ENCODE assay signal across 1 cellular context in the genomic region with DNA sequence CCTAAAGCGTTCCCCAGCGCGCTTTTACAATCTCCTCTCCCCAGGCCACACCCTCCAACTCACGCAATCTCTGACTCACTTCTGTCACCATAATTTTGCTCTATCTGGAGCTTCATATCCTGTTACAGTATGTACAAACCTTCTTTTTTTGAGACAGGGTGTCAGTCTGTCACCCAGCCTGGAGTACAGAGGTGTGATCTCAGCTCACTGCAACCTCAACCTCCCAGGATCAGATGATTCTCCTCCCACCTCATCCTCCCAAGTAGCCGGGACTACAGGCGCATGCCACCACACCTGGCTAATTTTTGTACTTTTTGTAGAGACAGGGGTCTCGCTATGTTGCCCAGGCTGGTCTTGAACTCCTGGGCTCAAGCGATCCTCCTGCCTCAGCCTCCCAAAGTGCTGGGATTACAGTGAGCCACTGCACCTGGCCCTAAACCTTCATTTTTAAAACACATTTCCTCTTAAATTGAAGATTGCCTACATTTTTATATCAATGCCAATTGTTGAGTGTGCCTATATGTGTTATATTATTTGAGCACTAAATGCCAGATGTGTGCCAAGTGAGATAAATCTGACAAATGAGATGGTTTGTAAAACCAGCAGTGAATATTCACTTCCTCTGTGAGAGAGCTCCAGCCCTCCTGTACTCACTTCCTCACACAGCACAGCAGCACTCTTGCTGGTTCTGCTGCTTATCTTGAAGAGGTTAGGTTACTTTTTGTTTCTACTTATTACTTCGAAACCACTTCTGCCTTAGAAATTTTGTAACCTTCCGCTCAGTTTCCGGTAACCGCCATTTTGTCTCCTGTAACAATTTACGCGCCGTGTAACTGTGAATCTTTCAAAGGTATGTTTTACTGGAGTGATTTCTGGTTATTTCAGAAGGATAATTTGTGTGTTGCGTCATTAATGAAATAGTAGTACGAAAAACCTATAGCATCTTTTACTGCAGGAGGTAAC.
TF ChIP-seq lines count a peak whose summit lies in the region.

No MANE protein-coding gene starts in this region.

TF ChIP-seq in K562, 482 proteins besides CTCF, POLR2A, EP300 and RAD21 (continued from another document and continues in another):
- TF ChIP-seq PBX2 (CRISPR knock-in tag; IDR thresholded peaks at IDR 0.05; ENCODE audit: low read depth): no peak
- peak; percentile 78 for TF ChIP-seq PBX2 (tag; conservative IDR thresholded peaks at IDR 0.05; ENCODE audit: low read depth)
- TF ChIP-seq ETV1 (tag; conservative IDR thresholded peaks at IDR 0.05; ENCODE audit: low read depth): peak; percentile 88
- no peak for TF ChIP-seq DNMT1 (IDR thresholded peaks at IDR 0.05)
- peak; percentile 23; the same call in 1 of the 2 replicates for TF ChIP-seq CC2D1A (IDR thresholded peaks at IDR 0.05)
- TF ChIP-seq, protein P1, sequence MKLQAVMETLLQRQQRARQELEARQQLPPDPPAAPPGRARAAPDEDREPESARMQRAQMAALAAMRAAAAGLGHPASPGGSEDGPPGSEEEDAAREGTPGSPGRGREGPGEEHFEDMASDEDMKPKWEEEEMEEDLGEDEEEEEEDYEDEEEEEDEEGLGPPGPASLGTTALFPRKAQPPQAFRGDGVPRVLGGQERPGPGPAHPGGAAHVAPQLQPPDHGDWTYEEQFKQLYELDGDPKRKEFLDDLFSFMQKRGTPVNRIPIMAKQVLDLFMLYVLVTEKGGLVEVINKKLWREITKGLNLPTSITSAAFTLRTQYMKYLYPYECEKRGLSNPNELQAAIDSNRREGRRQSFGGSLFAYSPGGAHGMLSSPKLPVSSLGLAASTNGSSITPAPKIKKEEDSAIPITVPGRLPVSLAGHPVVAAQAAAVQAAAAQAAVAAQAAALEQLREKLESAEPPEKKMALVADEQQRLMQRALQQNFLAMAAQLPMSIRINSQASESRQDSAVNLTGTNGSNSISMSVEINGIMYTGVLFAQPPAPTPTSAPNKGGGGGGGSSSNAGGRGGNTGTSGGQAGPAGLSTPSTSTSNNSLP (IDR thresholded peaks at IDR 0.05; ENCODE audit: borderline replicate concordance, low read depth, low read length): peak; percentile 18; the same call in 1 of the 2 replicates
- TF ChIP-seq ZKSCAN3 (CRISPR knock-in tag; IDR thresholded peaks at IDR 0.05): no peak
- TF ChIP-seq, protein P2, sequence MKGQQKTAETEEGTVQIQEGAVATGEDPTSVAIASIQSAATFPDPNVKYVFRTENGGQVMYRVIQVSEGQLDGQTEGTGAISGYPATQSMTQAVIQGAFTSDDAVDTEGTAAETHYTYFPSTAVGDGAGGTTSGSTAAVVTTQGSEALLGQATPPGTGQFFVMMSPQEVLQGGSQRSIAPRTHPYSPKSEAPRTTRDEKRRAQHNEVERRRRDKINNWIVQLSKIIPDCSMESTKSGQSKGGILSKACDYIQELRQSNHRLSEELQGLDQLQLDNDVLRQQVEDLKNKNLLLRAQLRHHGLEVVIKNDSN (CRISPR knock-in tag; IDR thresholded peaks at IDR 0.05): no peak
- TF ChIP-seq CEBPG (CRISPR knock-in tag; IDR thresholded peaks at IDR 0.05): peak; percentile 97
- peak; percentile 58 to 92; a peak in 3 of 4 replicates for TF ChIP-seq CEBPG (tag; conservative IDR thresholded peaks at IDR 0.05 in 1 of 2, IDR thresholded peaks at IDR 0.05 in 1 of 2)
- TF ChIP-seq, protein P3, sequence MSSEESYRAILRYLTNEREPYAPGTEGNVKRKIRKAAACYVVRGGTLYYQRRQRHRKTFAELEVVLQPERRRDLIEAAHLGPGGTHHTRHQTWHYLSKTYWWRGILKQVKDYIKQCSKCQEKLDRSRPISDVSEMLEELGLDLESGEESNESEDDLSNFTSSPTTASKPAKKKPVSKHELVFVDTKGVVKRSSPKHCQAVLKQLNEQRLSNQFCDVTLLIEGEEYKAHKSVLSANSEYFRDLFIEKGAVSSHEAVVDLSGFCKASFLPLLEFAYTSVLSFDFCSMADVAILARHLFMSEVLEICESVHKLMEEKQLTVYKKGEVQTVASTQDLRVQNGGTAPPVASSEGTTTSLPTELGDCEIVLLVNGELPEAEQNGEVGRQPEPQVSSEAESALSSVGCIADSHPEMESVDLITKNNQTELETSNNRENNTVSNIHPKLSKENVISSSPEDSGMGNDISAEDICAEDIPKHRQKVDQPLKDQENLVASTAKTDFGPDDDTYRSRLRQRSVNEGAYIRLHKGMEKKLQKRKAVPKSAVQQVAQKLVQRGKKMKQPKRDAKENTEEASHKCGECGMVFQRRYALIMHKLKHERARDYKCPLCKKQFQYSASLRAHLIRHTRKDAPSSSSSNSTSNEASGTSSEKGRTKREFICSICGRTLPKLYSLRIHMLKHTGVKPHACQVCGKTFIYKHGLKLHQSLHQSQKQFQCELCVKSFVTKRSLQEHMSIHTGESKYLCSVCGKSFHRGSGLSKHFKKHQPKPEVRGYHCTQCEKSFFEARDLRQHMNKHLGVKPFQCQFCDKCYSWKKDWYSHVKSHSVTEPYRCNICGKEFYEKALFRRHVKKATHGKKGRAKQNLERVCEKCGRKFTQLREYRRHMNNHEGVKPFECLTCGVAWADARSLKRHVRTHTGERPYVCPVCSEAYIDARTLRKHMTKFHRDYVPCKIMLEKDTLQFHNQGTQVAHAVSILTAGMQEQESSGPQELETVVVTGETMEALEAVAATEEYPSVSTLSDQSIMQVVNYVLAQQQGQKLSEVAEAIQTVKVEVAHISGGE (CRISPR knock-in tag; IDR thresholded peaks at IDR 0.05): peak in 1 of 3 experiments; percentile 41; a peak in 2 of 6 replicates
- TF ChIP-seq POLR2AphosphoS5 (IDR thresholded peaks at IDR 0.05; ENCODE audit: control insufficient read depth, insufficient read depth, low read depth, low read length): peak; percentile 56
- TF ChIP-seq GATAD2A (IDR thresholded peaks at IDR 0.05): no peak
- TF ChIP-seq NFRKB (IDR thresholded peaks at IDR 0.05; ENCODE audit: low read depth): peak; percentile 91
- no peak for TF ChIP-seq ZNF707 (CRISPR knock-in tag; conservative IDR thresholded peaks at IDR 0.05)
- peak; percentile 98 for TF ChIP-seq ZNF121 (CRISPR knock-in tag; conservative IDR thresholded peaks at IDR 0.05)
- TF ChIP-seq, protein P4, sequence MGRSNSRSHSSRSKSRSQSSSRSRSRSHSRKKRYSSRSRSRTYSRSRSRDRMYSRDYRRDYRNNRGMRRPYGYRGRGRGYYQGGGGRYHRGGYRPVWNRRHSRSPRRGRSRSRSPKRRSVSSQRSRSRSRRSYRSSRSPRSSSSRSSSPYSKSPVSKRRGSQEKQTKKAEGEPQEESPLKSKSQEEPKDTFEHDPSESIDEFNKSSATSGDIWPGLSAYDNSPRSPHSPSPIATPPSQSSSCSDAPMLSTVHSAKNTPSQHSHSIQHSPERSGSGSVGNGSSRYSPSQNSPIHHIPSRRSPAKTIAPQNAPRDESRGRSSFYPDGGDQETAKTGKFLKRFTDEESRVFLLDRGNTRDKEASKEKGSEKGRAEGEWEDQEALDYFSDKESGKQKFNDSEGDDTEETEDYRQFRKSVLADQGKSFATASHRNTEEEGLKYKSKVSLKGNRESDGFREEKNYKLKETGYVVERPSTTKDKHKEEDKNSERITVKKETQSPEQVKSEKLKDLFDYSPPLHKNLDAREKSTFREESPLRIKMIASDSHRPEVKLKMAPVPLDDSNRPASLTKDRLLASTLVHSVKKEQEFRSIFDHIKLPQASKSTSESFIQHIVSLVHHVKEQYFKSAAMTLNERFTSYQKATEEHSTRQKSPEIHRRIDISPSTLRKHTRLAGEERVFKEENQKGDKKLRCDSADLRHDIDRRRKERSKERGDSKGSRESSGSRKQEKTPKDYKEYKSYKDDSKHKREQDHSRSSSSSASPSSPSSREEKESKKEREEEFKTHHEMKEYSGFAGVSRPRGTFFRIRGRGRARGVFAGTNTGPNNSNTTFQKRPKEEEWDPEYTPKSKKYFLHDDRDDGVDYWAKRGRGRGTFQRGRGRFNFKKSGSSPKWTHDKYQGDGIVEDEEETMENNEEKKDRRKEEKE (IDR thresholded peaks at IDR 0.05; ENCODE audit: borderline replicate concordance in 1 of 2, control insufficient read depth in 1 of 2, low read depth in 2 of 2, low read length in 1 of 2): no peak
- TF ChIP-seq SMAD4 (CRISPR knock-in tag; conservative IDR thresholded peaks at IDR 0.05): peak; percentile 22; the same call in 1 of the 2 replicates
- no peak for TF ChIP-seq KHSRP (IDR thresholded peaks at IDR 0.05)
- peak; percentile 47 for TF ChIP-seq TAF9B (IDR thresholded peaks at IDR 0.05; ENCODE audit: partially characterized antibody)
- TF ChIP-seq ZNF232 (CRISPR knock-in tag; IDR thresholded peaks at IDR 0.05): no peak
- TF ChIP-seq SUPT5H (IDR thresholded peaks at IDR 0.05): peak; percentile 55
- no peak for TF ChIP-seq STAT5B (CRISPR knock-in tag; IDR thresholded peaks at IDR 0.05)
- no peak for TF ChIP-seq ZBTB7A (IDR thresholded peaks at IDR 0.05; ENCODE audit: borderline replicate concordance, control insufficient read depth, low read depth, low read length)
- peak; percentile 17 for TF ChIP-seq TAF1 (IDR thresholded peaks at IDR 0.05; ENCODE audit: control insufficient read depth, extremely low read depth, insufficient read depth, low read length, severe bottlenecking)
- TF ChIP-seq L3MBTL2 (IDR thresholded peaks at IDR 0.05): peak; percentile 53; the same call in 1 of the 2 replicates
- peak; percentile 79 for TF ChIP-seq HMBOX1 (IDR thresholded peaks at IDR 0.05)
- TF ChIP-seq ZBTB1 (CRISPR knock-in tag; IDR thresholded peaks at IDR 0.05; ENCODE audit: borderline replicate concordance, low read depth): peak; percentile 30; the same call in 1 of the 2 replicates
- no peak for TF ChIP-seq ZNF57 (CRISPR knock-in tag; IDR thresholded peaks at IDR 0.05)
- TF ChIP-seq NFYB (IDR thresholded peaks at IDR 0.05; ENCODE audit: extremely low read depth, insufficient read length): no peak
- TF ChIP-seq ZSCAN32 (CRISPR knock-in tag; IDR thresholded peaks at IDR 0.05): no peak
- peak; percentile 48; the same call in 1 of the 2 replicates for TF ChIP-seq SOX6 (IDR thresholded peaks at IDR 0.05)
- TF ChIP-seq MAZ (CRISPR knock-in tag; conservative IDR thresholded peaks at IDR 0.05 in 1 of 2, IDR thresholded peaks at IDR 0.05 in 1 of 2): no peak
- peak; percentile 71 for TF ChIP-seq ELF1 (tag; IDR thresholded peaks at IDR 0.05)
- TF ChIP-seq HMG20A (CRISPR knock-in tag; conservative IDR thresholded peaks at IDR 0.05): no peak
- TF ChIP-seq, protein P5, sequence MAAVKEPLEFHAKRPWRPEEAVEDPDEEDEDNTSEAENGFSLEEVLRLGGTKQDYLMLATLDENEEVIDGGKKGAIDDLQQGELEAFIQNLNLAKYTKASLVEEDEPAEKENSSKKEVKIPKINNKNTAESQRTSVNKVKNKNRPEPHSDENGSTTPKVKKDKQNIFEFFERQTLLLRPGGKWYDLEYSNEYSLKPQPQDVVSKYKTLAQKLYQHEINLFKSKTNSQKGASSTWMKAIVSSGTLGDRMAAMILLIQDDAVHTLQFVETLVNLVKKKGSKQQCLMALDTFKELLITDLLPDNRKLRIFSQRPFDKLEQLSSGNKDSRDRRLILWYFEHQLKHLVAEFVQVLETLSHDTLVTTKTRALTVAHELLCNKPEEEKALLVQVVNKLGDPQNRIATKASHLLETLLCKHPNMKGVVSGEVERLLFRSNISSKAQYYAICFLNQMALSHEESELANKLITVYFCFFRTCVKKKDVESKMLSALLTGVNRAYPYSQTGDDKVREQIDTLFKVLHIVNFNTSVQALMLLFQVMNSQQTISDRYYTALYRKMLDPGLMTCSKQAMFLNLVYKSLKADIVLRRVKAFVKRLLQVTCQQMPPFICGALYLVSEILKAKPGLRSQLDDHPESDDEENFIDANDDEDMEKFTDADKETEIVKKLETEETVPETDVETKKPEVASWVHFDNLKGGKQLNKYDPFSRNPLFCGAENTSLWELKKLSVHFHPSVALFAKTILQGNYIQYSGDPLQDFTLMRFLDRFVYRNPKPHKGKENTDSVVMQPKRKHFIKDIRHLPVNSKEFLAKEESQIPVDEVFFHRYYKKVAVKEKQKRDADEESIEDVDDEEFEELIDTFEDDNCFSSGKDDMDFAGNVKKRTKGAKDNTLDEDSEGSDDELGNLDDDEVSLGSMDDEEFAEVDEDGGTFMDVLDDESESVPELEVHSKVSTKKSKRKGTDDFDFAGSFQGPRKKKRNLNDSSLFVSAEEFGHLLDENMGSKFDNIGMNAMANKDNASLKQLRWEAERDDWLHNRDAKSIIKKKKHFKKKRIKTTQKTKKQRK (IDR thresholded peaks at IDR 0.05; ENCODE audit: borderline replicate concordance, low read depth, low read length): no peak
- no peak for TF ChIP-seq RBM22 (IDR thresholded peaks at IDR 0.05; ENCODE audit: low read depth, low read length, poor library complexity, severe bottlenecking)
- peak; percentile 70 for TF ChIP-seq TBP (optimal IDR thresholded peaks at IDR 0.05; ENCODE audit: low read depth, low read length)
- TF ChIP-seq ZFX (CRISPR knock-in tag; IDR thresholded peaks at IDR 0.05): peak; percentile 46
- TF ChIP-seq ZNF263 (CRISPR knock-in tag; IDR thresholded peaks at IDR 0.05; ENCODE audit: borderline replicate concordance): 0 out of 2 replicates have a peak, but pooled peaks have one; percentile 33
- TF ChIP-seq TAL1 (IDR thresholded peaks at IDR 0.05): peak; percentile 23; the same call in 1 of the 2 replicates
- peak; percentile 64 for TF ChIP-seq CBFA2T3 (IDR thresholded peaks at IDR 0.05)
- peak; percentile 38; the same call in 1 of the 2 replicates for TF ChIP-seq TEAD4 (IDR thresholded peaks at IDR 0.05; ENCODE audit: low read length)
- TF ChIP-seq TEAD4 (CRISPR knock-in tag; IDR thresholded peaks at IDR 0.05; ENCODE audit: borderline replicate concordance): no peak
- TF ChIP-seq LEF1 (IDR thresholded peaks at IDR 0.05): peak; percentile 32; the same call in 1 of the 2 replicates
